In the genomic region with DNA sequence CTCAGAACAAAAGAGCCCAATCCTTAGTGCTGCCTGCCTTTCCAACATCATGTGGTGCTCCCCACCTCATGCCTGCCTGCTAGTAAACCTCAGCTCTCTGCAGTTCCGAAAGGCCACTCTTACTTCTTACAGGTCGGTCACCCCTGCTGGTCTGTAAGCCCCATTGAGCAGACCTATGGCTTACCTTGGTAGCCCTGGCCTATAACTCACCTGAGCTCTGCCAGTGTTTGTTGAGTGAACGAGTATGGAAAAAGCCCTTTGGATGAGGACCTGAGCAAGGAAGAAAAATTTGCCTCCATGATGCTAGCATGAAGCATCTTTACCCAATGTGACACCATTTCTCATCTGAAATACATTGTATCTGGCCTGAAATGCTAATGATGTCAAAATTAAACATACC, we compare ENCODE assay signal across 22 cellular contexts.
"Had no signal": no experiment of that assay in that cellular context is flagged by ENCODE, and none has a peak within 500 bp of the region (broad histone marks: within the 10 kb centered on the region; RNA-seq: fewer than 3 reads in every experiment).

No MANE protein-coding gene starts in this region.

- H3K4me3 ChIP-seq: cardiac muscle cell, colonic mucosa, heart left ventricle, right lobe of liver had no signal

- DNase-seq: activated CD4-positive, alpha-beta T cell treated with anti-CD3 and anti-CD28 coated beads for 4 hours; activated CD4-positive, alpha-beta T cell treated with anti-CD3 and anti-CD28 coated beads, Interleukin-2, amount 50 U/mL, for 4 hours; activated CD8-positive, alpha-beta memory T cell treated with anti-CD3 and anti-CD28 coated beads for 24 hours; activated effector memory CD4-positive, alpha-beta T cell treated with Interleukin-2 at 50 U/mL for 16 hours; activated naive CD4-positive, alpha-beta T cell treated with Interleukin-2 at 50 U/mL for 16 hours; cerebellar nuclear complex; effector memory CD4-positive, alpha-beta T cell; foreskin keratinocyte; hypothalamus; immature natural killer cell; naive B cell; nephron progenitor cell; right lobe of liver; stimulated activated naive CD8-positive, alpha-beta T cell treated with anti-CD3 and anti-CD28 coated beads, Interleukin-15, Interleukin-2, amounts not matched to agents 100 U/mL and 50 U/mL, for 24 hours; T-cell had no signal

- H3K36me3 ChIP-seq: ascending aorta, cardiac muscle cell, colonic mucosa, heart left ventricle, ovary, right lobe of liver, tibial artery had no signal

- H3K9me3 ChIP-seq: ascending aorta, colonic mucosa, heart left ventricle, ovary, right lobe of liver, tibial artery had no signal

- H3K27me3 ChIP-seq: ascending aorta, cardiac muscle cell, colonic mucosa, foreskin keratinocyte, heart left ventricle, ovary, right lobe of liver had no signal

- ATAC-seq: foreskin keratinocyte; stimulated activated naive CD8-positive, alpha-beta T cell treated with anti-CD3 and anti-CD28 coated beads, Interleukin-15, Interleukin-2, amounts not matched to agents 100 U/mL and 50 U/mL, for 24 hours; T-cell had no signal

- H3K4me1 ChIP-seq: ascending aorta, colonic mucosa had no signal

- H3K27ac ChIP-seq: ascending aorta, cardiac muscle cell, colonic mucosa, dorsolateral prefrontal cortex, foreskin keratinocyte, ovary, right lobe of liver, tibial artery had no signal
